In genomic region chr1:155193275-155193990, GRCh38 we compare ENCODE assay signal across 1 cellular context.
TF ChIP-seq lines count a peak whose summit lies in the region.

No MANE protein-coding gene starts in this region.

TF ChIP-seq in HepG2, 621 proteins besides CTCF, POLR2A, EP300 and RAD21 (continued from another document):
- TF ChIP-seq ZNF207 (IDR thresholded peaks at IDR 0.05; ENCODE audit: borderline replicate concordance) (no peak), CEBPB (IDR thresholded peaks at IDR 0.05; ENCODE audit: borderline replicate concordance, low read depth, low read length) (no peak), ZNF775 (CRISPR knock-in tag; IDR thresholded peaks at IDR 0.05; ENCODE audit: borderline replicate concordance) (no peak), ARID2 (CRISPR knock-in tag; IDR thresholded peaks at IDR 0.05; ENCODE audit: borderline replicate concordance) (no peak), ZNF34 (CRISPR knock-in tag; IDR thresholded peaks at IDR 0.05; ENCODE audit: borderline replicate concordance) (no peak), ZNF496 (CRISPR knock-in tag; IDR thresholded peaks at IDR 0.05; ENCODE audit: insufficient replicate concordance) (no peak), RFX5 (IDR thresholded peaks at IDR 0.05; ENCODE audit: low read depth, low read length) (no peak), DNMT1 (CRISPR knock-in tag; IDR thresholded peaks at IDR 0.05) (no peak), AHR (CRISPR knock-in tag; IDR thresholded peaks at IDR 0.05) (no peak), CHD4 (IDR thresholded peaks at IDR 0.05; ENCODE audit: borderline replicate concordance, low read length) (no peak), PAWR (CRISPR knock-in tag; IDR thresholded peaks at IDR 0.05; ENCODE audit: borderline replicate concordance) (no peak), NPAS2 (CRISPR knock-in tag; IDR thresholded peaks at IDR 0.05; ENCODE audit: borderline replicate concordance) (no peak), ZFX (CRISPR knock-in tag; IDR thresholded peaks at IDR 0.05; ENCODE audit: low read depth) (peak; percentile 48; the same call in 1 of the 2 replicates), ARID4A (CRISPR knock-in tag; IDR thresholded peaks at IDR 0.05; ENCODE audit: borderline replicate concordance) (peak; percentile 17; the same call in 1 of the 2 replicates), ZNF331 (CRISPR knock-in tag; IDR thresholded peaks at IDR 0.05) (peak; percentile 51; the same call in 1 of the 2 replicates), ZNF781 (CRISPR knock-in tag; IDR thresholded peaks at IDR 0.05; ENCODE audit: borderline replicate concordance, not compliant biosample characterization) (no peak), REPIN1 (CRISPR knock-in tag; IDR thresholded peaks at IDR 0.05; ENCODE audit: borderline replicate concordance, low read depth) (no peak), YY1 (IDR thresholded peaks at IDR 0.05; ENCODE audit: insufficient read depth, insufficient replicate concordance, low read depth, low read length) (peak; percentile 44)
